ENCODE assay signal across 8 cellular contexts in the genomic region with DNA sequence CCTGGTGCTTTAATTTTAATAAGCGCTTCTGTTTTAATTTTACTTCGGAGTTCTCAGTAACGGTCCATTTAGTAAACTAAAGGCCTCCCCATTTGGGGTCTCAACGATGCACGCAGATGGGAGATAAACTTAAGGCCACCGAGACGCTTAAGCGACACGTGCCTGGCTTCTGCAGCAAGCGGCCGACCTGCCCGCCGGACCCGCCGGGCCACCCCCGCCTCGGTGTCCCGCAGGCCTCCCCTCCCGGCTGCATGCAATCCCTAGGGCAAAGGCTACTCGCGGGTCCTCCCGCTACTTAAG. TPM values are rescaled to one million over a fixed set of nuclear protein-coding genes. Genes with fewer than 3 reads are reported as not detected.
DNase-seq lines count a peak whose midpoint lies in the region; ATAC-seq and TF ChIP-seq lines count a peak whose summit lies in the region.

No MANE protein-coding gene starts in this region.

- intact Hi-C loops in body of pancreas (cut with DNase I) = no loop called here

- H3K36me3 ChIP-seq in body of pancreas (replicated peaks in 1 of 2; ENCODE audit: insufficient read depth in 1 of 2, low read depth in 2 of 2) = no peaks in the 10 kb centered on the region

- WGBS in body of pancreas, 2 donors = 0% methylated on average over 10 to 22 of the region's 22 CpGs

- TF ChIP-seq CTCF in body of pancreas (IDR thresholded peaks at IDR 0.05) = no peak
- TF ChIP-seq CTCF in GM13976 (IDR thresholded peaks at IDR 0.05; ENCODE audit: borderline replicate concordance, control extremely low read depth, extremely low read depth, insufficient read depth, missing control alignments) = no peak

- peaks cover 14% of the 10 kb centered on the region for H3K4me1 ChIP-seq in body of pancreas
- peaks cover 8% of the 10 kb centered on the region for H3K4me1 ChIP-seq in mononuclear cell (ENCODE audit: insufficient read depth, low read length)

- peak overlapping the region; percentile 42 to 82 for H3K4me3 ChIP-seq in body of pancreas
- peak overlapping the region; percentile 59 for H3K4me3 ChIP-seq in mononuclear cell (ENCODE audit: low read length)

- peak overlapping the region; percentile 57 to 88 (median 74) for H3K27ac ChIP-seq in body of pancreas

- H3K9me3 ChIP-seq in body of pancreas (no peaks in the 10 kb centered on the region), mononuclear cell (ENCODE audit: low read depth, low read length) (no peaks in the 10 kb centered on the region)

- no peak for TF ChIP-seq POLR2A in body of pancreas (IDR thresholded peaks at IDR 0.05)

- DNase-seq in body of pancreas (no peak), GM13976 (ENCODE audit: low spot score) (no peak), DMS79 treated with DMSO at 0.1 percent for 48 hours (lab: John Stamatoyannopoulos, UW) (no peak)

- in situ Hi-C loops in GM13976 (cut with MboI; ENCODE audit: low sequenced_read_pairs, unreplicated experiment) = no loop called here

- H3K27me3 ChIP-seq in body of pancreas (no peaks in the 10 kb centered on the region), mononuclear cell (ENCODE audit: insufficient read depth, low read length) (no peaks in the 10 kb centered on the region)

- ATAC-seq in GM18870 (IDR thresholded peaks at IDR 0.05; ENCODE audit: unreplicated experiment) = peak; percentile 6
- ATAC-seq in HG03175 (IDR thresholded peaks at IDR 0.05; ENCODE audit: unreplicated experiment) = peak; percentile 6
- no peak for ATAC-seq in body of pancreas
- ATAC-seq in HG03135 (IDR thresholded peaks at IDR 0.05; ENCODE audit: unreplicated experiment) = no peak
- ATAC-seq in GM21367 (IDR thresholded peaks at IDR 0.05; ENCODE audit: unreplicated experiment) = no peak

RNA-seq across cellular contexts. Expression of gene GCSH, which starts 0.6 kb away (rescaled TPM):
- total RNA-seq in body of pancreas = 10 to 100 TPM in 1 of 2 donors, 1 to 10 TPM in 1; 7.3 to 17.8 TPM
- total RNA-seq in mononuclear cell = 2.1 TPM

RNA-seq across cellular contexts. Expression of gene C16orf46, which starts 18.6 kb away (rescaled TPM):
- total RNA-seq in body of pancreas (under 1 TPM; 0.33 to 0.52 TPM), mononuclear cell (not detected)

RNA-seq across cellular contexts. Expression of gene ATMIN, which starts 60.0 kb away (rescaled TPM):
- total RNA-seq in body of pancreas (10 to 100 TPM; 15.6 to 15.8 TPM), mononuclear cell (42.5 TPM)

Comparison
In these comparisons a context has a peak if more than half of its experiments do, and no peak if none do; other contexts are left out.
1. ATAC-seq: peak in GM18870 (single experiment) and HG03175 (single experiment); none in body of pancreas (single experiment), HG03135 (single experiment) and GM21367 (single experiment).